32 cellular contexts compared by ENCODE assay signal in genomic region chr1:164472841-164473240, GRCh38.
"Had no signal": no experiment of that assay in that cellular context is flagged by ENCODE, and none has a peak within 500 bp of the region (broad histone marks: within the 10 kb centered on the region; RNA-seq: fewer than 3 reads in every experiment).

No MANE protein-coding gene starts in this region.

- H3K27ac ChIP-seq: adrenal gland, ascending aorta, body of pancreas, brain microvascular endothelial cell had no signal

- H3K27me3 ChIP-seq: adrenal gland, ascending aorta, body of pancreas, brain microvascular endothelial cell, cardiac muscle cell had no signal

- H3K9me3 ChIP-seq: adrenal gland, ascending aorta, body of pancreas had no signal

- DNase-seq: activated effector memory CD4-positive, alpha-beta T cell treated with anti-CD3 and anti-CD28 coated beads, Interleukin-2, amount 50 U/mL, for 16 hours; activated effector memory CD4-positive, alpha-beta T cell treated with Interleukin-2 at 50 U/mL for 16 hours; activated gamma-delta T cell; activated gamma-delta T cell treated with Interleukin-2 at 50 U/mL for 16 hours; activated naive CD4-positive, alpha-beta T cell; activated naive CD4-positive, alpha-beta T cell treated with anti-CD3 and anti-CD28 coated beads for 36 hours; activated naive CD4-positive, alpha-beta T cell treated with anti-CD3 and anti-CD28 coated beads, Interleukin-2, amount 10 ng/mL, durations not matched to agents 7 days and 5 days; activated naive CD4-positive, alpha-beta T cell treated with anti-CD3 and anti-CD28 coated beads, Interleukin-2, amount 50 U/mL, for 16 hours; activated naive CD4-positive, alpha-beta T cell treated with Interleukin-2 at 50 U/mL for 16 hours; activated naive CD8-positive, alpha-beta T cell treated with anti-CD3 and anti-CD28 coated beads for 36 hours; activated naive CD8-positive, alpha-beta T cell treated with anti-CD3 and anti-CD28 coated beads, Interleukin-2, amount 10 ng/mL, durations not matched to agents 7 days and 5 days; activated naive CD8-positive, alpha-beta T cell treated with anti-CD3 and anti-CD28 coated beads, Interleukin-2, amount 50 U/mL, for 24 hours; activated T-cell treated with anti-CD3 and anti-CD28 coated beads, Interleukin-2, amount 50 U/mL, for 1 hour; activated T-cell treated with anti-CD3 and anti-CD28 coated beads, Interleukin-2, amount 50 U/mL, for 24 hours; activated T-cell treated with anti-CD3 and anti-CD28 coated beads, Interleukin-2, amount 50 U/mL, for 4 hours; activated T-cell treated with anti-CD3 and anti-CD28 coated beads, Interleukin-2, amount 50 U/mL, for 48 hours; activated T-cell treated with anti-CD3 and anti-CD28 coated beads, Interleukin-2, amount 50 U/mL, for 72 hours; amniotic stem cell; amygdala; anterior cingulate cortex; aorta; brain microvascular endothelial cell; caudate nucleus; central memory CD4-positive, alpha-beta T cell; cerebellar nuclear complex had no signal

- FAIRE-seq: astrocyte had no signal

- H3K4me1 ChIP-seq: ascending aorta had no signal

- H3K36me3 ChIP-seq: adrenal gland, ascending aorta, brain microvascular endothelial cell, cardiac muscle cell had no signal

- H3K4me3 ChIP-seq: adrenal gland, ascending aorta, body of pancreas, cardiac muscle cell had no signal

- ATAC-seq: activated naive CD4-positive, alpha-beta T cell treated with anti-CD3 and anti-CD28 coated beads, Interleukin-2, amount 50 U/mL, for 72 hours; activated naive CD8-positive, alpha-beta T cell treated with anti-CD3 and anti-CD28 coated beads, Interleukin-2, amount 50 U/mL, for 24 hours; activated T-cell treated with anti-CD3 and anti-CD28 coated beads, Interleukin-2, amount 50 U/mL, for 4 hours; activated T-cell treated with anti-CD3 and anti-CD28 coated beads, Interleukin-2, amount 50 U/mL, for 72 hours; activated T-helper 17 cell treated with anti-CD3 and anti-CD28 coated beads, Interleukin-2, amount 50 U/mL, for 72 hours had no signal
